ENCODE assay signal across 1 cellular context in the genomic region with DNA sequence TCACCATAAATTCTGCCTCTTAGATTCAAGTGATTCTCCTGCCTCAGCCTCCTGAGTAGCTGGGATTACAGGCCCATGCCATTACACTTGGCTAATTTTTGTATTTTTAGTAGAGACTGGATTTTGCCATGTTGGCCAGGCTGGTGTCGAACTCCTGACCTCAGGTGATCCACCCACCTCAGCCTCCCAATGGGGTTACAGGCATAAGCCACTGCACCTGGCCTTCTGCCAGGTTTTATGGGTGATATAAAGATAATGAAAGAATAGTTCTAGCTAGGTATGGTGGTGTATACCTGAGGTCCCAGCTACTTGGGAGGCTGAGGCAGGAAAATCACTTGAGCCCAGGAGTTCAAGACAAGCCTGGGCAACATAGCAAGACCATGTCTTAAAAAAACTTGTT.
TF ChIP-seq lines count a peak whose summit lies in the region.

No MANE protein-coding gene starts in this region.

TF ChIP-seq in K562, 482 proteins besides CTCF, POLR2A, EP300 and RAD21:
- peak; percentile 75 for TF ChIP-seq NFIC (IDR thresholded peaks at IDR 0.05)
